Comparison of ENCODE assay signal across 1 cellular context in the genomic region with DNA sequence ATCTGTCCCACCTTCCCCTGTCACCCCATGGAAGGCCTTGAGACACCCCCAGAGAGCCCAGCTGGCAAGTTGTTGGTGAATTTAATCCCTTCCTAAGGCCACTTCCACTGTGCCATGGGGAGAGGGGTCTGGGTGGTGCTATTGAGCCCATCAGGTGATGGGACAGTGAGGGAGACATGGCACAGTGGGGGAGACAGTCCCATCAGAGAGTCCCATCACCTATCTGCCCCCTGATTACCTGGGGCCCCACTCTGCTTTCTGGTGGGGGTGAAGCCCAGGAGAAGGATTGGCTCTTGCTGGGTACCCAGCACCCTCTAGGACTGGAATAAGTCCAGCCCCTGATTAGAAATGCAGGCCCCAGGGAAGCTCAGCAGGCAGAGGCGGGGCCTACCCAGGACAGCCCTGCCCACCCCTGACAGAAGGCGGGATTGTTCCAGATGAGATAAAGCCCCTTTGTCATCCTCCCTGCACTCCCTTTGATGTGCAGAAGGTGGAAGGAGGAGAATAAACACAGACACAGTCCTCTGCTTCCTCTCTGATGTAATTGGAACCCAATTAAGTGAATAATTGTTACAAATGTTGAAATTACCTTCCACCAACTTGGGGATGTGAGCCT.
TF ChIP-seq lines count a peak whose summit lies in the region.

No MANE protein-coding gene starts in this region.

TF ChIP-seq in HepG2, 621 proteins besides CTCF, POLR2A, EP300 and RAD21 (continued from another document):
- TF ChIP-seq, protein P1, sequence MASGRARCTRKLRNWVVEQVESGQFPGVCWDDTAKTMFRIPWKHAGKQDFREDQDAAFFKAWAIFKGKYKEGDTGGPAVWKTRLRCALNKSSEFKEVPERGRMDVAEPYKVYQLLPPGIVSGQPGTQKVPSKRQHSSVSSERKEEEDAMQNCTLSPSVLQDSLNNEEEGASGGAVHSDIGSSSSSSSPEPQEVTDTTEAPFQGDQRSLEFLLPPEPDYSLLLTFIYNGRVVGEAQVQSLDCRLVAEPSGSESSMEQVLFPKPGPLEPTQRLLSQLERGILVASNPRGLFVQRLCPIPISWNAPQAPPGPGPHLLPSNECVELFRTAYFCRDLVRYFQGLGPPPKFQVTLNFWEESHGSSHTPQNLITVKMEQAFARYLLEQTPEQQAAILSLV (CRISPR knock-in tag; IDR thresholded peaks at IDR 0.05; ENCODE audit: borderline replicate concordance) = no peak
- TF ChIP-seq, protein P2, sequence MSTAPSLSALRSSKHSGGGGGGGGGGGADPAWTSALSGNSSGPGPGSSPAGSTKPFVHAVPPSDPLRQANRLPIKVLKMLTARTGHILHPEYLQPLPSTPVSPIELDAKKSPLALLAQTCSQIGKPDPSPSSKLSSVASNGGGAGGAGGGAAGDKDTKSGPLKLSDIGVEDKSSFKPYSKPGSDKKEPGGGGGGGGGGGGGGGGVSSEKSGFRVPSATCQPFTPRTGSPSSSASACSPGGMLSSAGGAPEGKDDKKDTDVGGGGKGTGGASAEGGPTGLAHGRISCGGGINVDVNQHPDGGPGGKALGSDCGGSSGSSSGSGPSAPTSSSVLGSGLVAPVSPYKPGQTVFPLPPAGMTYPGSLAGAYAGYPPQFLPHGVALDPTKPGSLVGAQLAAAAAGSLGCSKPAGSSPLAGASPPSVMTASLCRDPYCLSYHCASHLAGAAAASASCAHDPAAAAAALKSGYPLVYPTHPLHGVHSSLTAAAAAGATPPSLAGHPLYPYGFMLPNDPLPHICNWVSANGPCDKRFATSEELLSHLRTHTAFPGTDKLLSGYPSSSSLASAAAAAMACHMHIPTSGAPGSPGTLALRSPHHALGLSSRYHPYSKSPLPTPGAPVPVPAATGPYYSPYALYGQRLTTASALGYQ (CRISPR knock-in tag; IDR thresholded peaks at IDR 0.05) = no peak
- TF ChIP-seq TBX3 (IDR thresholded peaks at IDR 0.05; ENCODE audit: borderline replicate concordance) = no peak
- TF ChIP-seq, protein P3, sequence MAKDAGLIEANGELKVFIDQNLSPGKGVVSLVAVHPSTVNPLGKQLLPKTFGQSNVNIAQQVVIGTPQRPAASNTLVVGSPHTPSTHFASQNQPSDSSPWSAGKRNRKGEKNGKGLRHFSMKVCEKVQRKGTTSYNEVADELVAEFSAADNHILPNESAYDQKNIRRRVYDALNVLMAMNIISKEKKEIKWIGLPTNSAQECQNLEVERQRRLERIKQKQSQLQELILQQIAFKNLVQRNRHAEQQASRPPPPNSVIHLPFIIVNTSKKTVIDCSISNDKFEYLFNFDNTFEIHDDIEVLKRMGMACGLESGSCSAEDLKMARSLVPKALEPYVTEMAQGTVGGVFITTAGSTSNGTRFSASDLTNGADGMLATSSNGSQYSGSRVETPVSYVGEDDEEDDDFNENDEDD (CRISPR knock-in tag; IDR thresholded peaks at IDR 0.05; ENCODE audit: borderline replicate concordance) = no peak
- peak; percentile 42; the same call in 1 of the 2 replicates for TF ChIP-seq CEBPG (CRISPR knock-in tag; IDR thresholded peaks at IDR 0.05)
- TF ChIP-seq ZNF510 (CRISPR knock-in tag; IDR thresholded peaks at IDR 0.05; ENCODE audit: low read depth) = no peak
- TF ChIP-seq NR2F1 (CRISPR knock-in tag; IDR thresholded peaks at IDR 0.05) = no peak
- TF ChIP-seq SOX13 (IDR thresholded peaks at IDR 0.05) = peak; percentile 82
- peak in 1 of 2 experiments; percentile 98; a peak in 2 of 4 replicates for TF ChIP-seq SOX13 (CRISPR knock-in tag; conservative IDR thresholded peaks at IDR 0.05 in 1 of 2, IDR thresholded peaks at IDR 0.05 in 1 of 2)
- TF ChIP-seq TCF7 (IDR thresholded peaks at IDR 0.05; ENCODE audit: low read depth) = peak; percentile 86
- no peak for TF ChIP-seq IKZF4 (CRISPR knock-in tag; IDR thresholded peaks at IDR 0.05; ENCODE audit: borderline replicate concordance, low read depth, not compliant biosample characterization)
- no peak for TF ChIP-seq ZNF780A (CRISPR knock-in tag; IDR thresholded peaks at IDR 0.05)
- TF ChIP-seq GATAD2A (CRISPR knock-in tag; IDR thresholded peaks at IDR 0.05) = 0 out of 2 replicates have a peak, but pooled peaks have one; percentile 30
- no peak for TF ChIP-seq PHF8 (CRISPR knock-in tag; IDR thresholded peaks at IDR 0.05)
- peak; percentile 63; the same call in 1 of the 2 replicates for TF ChIP-seq ETV5 (CRISPR knock-in tag; IDR thresholded peaks at IDR 0.05; ENCODE audit: borderline replicate concordance)
- TF ChIP-seq ELF3 (CRISPR knock-in tag; IDR thresholded peaks at IDR 0.05) = peak; percentile 45; the same call in 1 of the 2 replicates
- TF ChIP-seq FOXK1 (CRISPR knock-in tag; IDR thresholded peaks at IDR 0.05; ENCODE audit: borderline replicate concordance, low read depth) = peak; percentile 17; the same call in 1 of the 2 replicates
- no peak for TF ChIP-seq KDM3A (CRISPR knock-in tag; IDR thresholded peaks at IDR 0.05; ENCODE audit: low read depth)
- TF ChIP-seq KDM2A (CRISPR knock-in tag; IDR thresholded peaks at IDR 0.05; ENCODE audit: borderline replicate concordance, low read depth) = no peak
- peak; percentile 34; the same call in 1 of the 2 replicates for TF ChIP-seq HDAC2 (CRISPR knock-in tag; IDR thresholded peaks at IDR 0.05)
- no peak for TF ChIP-seq SYNCRIP (IDR thresholded peaks at IDR 0.05; ENCODE audit: insufficient read depth, low read depth, low read length)
- TF ChIP-seq KLF16 (CRISPR knock-in tag; IDR thresholded peaks at IDR 0.05) = no peak
- no peak for TF ChIP-seq KLF15 (CRISPR knock-in tag; IDR thresholded peaks at IDR 0.05; ENCODE audit: borderline replicate concordance)
- no peak for TF ChIP-seq ZFP1 (CRISPR knock-in tag; IDR thresholded peaks at IDR 0.05)
- TF ChIP-seq, protein P4, sequence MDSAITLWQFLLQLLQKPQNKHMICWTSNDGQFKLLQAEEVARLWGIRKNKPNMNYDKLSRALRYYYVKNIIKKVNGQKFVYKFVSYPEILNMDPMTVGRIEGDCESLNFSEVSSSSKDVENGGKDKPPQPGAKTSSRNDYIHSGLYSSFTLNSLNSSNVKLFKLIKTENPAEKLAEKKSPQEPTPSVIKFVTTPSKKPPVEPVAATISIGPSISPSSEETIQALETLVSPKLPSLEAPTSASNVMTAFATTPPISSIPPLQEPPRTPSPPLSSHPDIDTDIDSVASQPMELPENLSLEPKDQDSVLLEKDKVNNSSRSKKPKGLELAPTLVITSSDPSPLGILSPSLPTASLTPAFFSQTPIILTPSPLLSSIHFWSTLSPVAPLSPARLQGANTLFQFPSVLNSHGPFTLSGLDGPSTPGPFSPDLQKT (CRISPR knock-in tag; IDR thresholded peaks at IDR 0.05; ENCODE audit: borderline replicate concordance) = no peak
- TF ChIP-seq ZNF788 (CRISPR knock-in tag; IDR thresholded peaks at IDR 0.05; ENCODE audit: borderline replicate concordance) = no peak
- no peak for TF ChIP-seq ZNF616 (CRISPR knock-in tag; IDR thresholded peaks at IDR 0.05; ENCODE audit: low read depth)
- TF ChIP-seq GLI4 (CRISPR knock-in tag; IDR thresholded peaks at IDR 0.05; ENCODE audit: borderline replicate concordance) = no peak
- TF ChIP-seq, protein P5, sequence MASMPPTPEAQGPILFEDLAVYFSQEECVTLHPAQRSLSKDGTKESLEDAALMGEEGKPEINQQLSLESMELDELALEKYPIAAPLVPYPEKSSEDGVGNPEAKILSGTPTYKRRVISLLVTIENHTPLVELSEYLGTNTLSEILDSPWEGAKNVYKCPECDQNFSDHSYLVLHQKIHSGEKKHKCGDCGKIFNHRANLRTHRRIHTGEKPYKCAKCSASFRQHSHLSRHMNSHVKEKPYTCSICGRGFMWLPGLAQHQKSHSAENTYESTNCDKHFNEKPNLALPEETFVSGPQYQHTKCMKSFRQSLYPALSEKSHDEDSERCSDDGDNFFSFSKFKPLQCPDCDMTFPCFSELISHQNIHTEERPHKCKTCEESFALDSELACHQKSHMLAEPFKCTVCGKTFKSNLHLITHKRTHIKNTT (CRISPR knock-in tag; IDR thresholded peaks at IDR 0.05) = no peak
- TF ChIP-seq, protein P6, sequence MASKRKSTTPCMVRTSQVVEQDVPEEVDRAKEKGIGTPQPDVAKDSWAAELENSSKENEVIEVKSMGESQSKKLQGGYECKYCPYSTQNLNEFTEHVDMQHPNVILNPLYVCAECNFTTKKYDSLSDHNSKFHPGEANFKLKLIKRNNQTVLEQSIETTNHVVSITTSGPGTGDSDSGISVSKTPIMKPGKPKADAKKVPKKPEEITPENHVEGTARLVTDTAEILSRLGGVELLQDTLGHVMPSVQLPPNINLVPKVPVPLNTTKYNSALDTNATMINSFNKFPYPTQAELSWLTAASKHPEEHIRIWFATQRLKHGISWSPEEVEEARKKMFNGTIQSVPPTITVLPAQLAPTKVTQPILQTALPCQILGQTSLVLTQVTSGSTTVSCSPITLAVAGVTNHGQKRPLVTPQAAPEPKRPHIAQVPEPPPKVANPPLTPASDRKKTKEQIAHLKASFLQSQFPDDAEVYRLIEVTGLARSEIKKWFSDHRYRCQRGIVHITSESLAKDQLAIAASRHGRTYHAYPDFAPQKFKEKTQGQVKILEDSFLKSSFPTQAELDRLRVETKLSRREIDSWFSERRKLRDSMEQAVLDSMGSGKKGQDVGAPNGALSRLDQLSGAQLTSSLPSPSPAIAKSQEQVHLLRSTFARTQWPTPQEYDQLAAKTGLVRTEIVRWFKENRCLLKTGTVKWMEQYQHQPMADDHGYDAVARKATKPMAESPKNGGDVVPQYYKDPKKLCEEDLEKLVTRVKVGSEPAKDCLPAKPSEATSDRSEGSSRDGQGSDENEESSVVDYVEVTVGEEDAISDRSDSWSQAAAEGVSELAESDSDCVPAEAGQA (IDR thresholded peaks at IDR 0.05; ENCODE audit: low read depth) = no peak
- TF ChIP-seq, protein P6 (CRISPR knock-in tag; IDR thresholded peaks at IDR 0.05; ENCODE audit: borderline replicate concordance) = no peak
- TF ChIP-seq ZNF773 (CRISPR knock-in tag; IDR thresholded peaks at IDR 0.05; ENCODE audit: borderline replicate concordance) = no peak
- no peak for TF ChIP-seq ZNF121 (CRISPR knock-in tag; IDR thresholded peaks at IDR 0.05)
- TF ChIP-seq DR1 (CRISPR knock-in tag; IDR thresholded peaks at IDR 0.05) = no peak
- no peak for TF ChIP-seq HCFC1 (IDR thresholded peaks at IDR 0.05; ENCODE audit: low read depth, low read length)
- TF ChIP-seq SP2 (CRISPR knock-in tag; IDR thresholded peaks at IDR 0.05) = no peak
- TF ChIP-seq FOXA3 (CRISPR knock-in tag; IDR thresholded peaks at IDR 0.05) = peak; percentile 48
